2 cellular contexts compared by ENCODE assay signal in the genomic region with DNA sequence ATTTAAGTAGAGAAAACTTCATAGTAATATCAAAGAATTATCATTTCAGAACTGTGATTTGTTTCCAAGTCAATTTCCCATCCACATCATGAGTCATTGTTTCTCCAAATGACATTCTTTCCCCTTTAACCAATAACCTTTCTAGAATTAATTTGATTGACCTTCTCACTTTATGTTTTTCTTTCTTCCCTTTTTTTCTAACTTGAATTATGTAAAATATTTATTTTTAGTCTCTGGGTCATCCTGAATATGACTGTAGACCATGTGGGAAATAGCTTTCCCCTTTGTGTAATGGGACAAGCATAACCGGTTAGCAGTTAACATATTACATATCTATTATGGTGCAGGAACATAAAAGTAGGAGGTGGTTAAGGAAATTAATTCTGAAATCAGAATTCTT.
TF ChIP-seq lines count a peak whose summit lies in the region.

No MANE protein-coding gene starts in this region.

TF ChIP-seq in IMR-90, 13 proteins besides CTCF, POLR2A, EP300 and RAD21 (continued from another document):
- TF ChIP-seq BHLHE40 (IDR thresholded peaks at IDR 0.05; ENCODE audit: low read depth, low read length) (no peak), MAZ (IDR thresholded peaks at IDR 0.05; ENCODE audit: borderline replicate concordance, low read depth, low read length) (no peak), FOS (IDR thresholded peaks at IDR 0.05; ENCODE audit: low read depth, low read length) (no peak), RFX5 (IDR thresholded peaks at IDR 0.05; ENCODE audit: low read depth, low read length) (no peak), CEBPB (IDR thresholded peaks at IDR 0.05; ENCODE audit: low read depth, low read length) (no peak)
- TF ChIP-seq, protein P1, sequence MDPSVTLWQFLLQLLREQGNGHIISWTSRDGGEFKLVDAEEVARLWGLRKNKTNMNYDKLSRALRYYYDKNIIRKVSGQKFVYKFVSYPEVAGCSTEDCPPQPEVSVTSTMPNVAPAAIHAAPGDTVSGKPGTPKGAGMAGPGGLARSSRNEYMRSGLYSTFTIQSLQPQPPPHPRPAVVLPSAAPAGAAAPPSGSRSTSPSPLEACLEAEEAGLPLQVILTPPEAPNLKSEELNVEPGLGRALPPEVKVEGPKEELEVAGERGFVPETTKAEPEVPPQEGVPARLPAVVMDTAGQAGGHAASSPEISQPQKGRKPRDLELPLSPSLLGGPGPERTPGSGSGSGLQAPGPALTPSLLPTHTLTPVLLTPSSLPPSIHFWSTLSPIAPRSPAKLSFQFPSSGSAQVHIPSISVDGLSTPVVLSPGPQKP (IDR thresholded peaks at IDR 0.05; ENCODE audit: borderline replicate concordance, low read depth, low read length) = no peak

TF ChIP-seq in SK-N-SH treated with all-trans-retinoic acid at 6 μM for 48 hours, 23 proteins besides CTCF, POLR2A, EP300 and RAD21 (continued from another document):
- TF ChIP-seq, protein P2, sequence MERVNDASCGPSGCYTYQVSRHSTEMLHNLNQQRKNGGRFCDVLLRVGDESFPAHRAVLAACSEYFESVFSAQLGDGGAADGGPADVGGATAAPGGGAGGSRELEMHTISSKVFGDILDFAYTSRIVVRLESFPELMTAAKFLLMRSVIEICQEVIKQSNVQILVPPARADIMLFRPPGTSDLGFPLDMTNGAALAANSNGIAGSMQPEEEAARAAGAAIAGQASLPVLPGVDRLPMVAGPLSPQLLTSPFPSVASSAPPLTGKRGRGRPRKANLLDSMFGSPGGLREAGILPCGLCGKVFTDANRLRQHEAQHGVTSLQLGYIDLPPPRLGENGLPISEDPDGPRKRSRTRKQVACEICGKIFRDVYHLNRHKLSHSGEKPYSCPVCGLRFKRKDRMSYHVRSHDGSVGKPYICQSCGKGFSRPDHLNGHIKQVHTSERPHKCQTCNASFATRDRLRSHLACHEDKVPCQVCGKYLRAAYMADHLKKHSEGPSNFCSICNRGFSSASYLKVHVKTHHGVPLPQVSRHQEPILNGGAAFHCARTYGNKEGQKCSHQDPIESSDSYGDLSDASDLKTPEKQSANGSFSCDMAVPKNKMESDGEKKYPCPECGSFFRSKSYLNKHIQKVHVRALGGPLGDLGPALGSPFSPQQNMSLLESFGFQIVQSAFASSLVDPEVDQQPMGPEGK (CRISPR knock-in tag; IDR thresholded peaks at IDR 0.05; ENCODE audit: borderline replicate concordance) = no peak
- no peak for TF ChIP-seq TOX (CRISPR knock-in tag; IDR thresholded peaks at IDR 0.05; ENCODE audit: borderline replicate concordance)
- no peak for TF ChIP-seq ZNF8 (CRISPR knock-in tag; IDR thresholded peaks at IDR 0.05)
- no peak for TF ChIP-seq ESRRG (CRISPR knock-in tag; IDR thresholded peaks at IDR 0.05)
- TF ChIP-seq, protein P3, sequence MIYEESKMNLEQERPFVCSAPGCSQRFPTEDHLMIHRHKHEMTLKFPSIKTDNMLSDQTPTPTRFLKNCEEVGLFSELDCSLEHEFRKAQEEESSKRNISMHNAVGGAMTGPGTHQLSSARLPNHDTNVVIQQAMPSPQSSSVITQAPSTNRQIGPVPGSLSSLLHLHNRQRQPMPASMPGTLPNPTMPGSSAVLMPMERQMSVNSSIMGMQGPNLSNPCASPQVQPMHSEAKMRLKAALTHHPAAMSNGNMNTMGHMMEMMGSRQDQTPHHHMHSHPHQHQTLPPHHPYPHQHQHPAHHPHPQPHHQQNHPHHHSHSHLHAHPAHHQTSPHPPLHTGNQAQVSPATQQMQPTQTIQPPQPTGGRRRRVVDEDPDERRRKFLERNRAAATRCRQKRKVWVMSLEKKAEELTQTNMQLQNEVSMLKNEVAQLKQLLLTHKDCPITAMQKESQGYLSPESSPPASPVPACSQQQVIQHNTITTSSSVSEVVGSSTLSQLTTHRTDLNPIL (CRISPR knock-in tag; IDR thresholded peaks at IDR 0.05; ENCODE audit: low read depth) = no peak
- no peak for TF ChIP-seq ZNF565 (CRISPR knock-in tag; conservative IDR thresholded peaks at IDR 0.05; ENCODE audit: low read depth)
- TF ChIP-seq BACH2 (CRISPR knock-in tag; IDR thresholded peaks at IDR 0.05; ENCODE audit: borderline replicate concordance) = no peak
- TF ChIP-seq ZNF70 (CRISPR knock-in tag; IDR thresholded peaks at IDR 0.05) = no peak
